ENCODE assay signal across 21 cellular contexts in genomic region chr7:101667399-101667798, GRCh38. TPM values are rescaled to one million over a fixed set of nuclear protein-coding genes. Genes with fewer than 3 reads are reported as not detected.
DNase-seq lines count a peak whose midpoint lies in the region; ATAC-seq and TF ChIP-seq lines count a peak whose summit lies in the region.
"Had no signal": no experiment of that assay in that cellular context is flagged by ENCODE, and none has a peak within 500 bp of the region (broad histone marks: within the 10 kb centered on the region; RNA-seq: fewer than 3 reads in every experiment).

No MANE protein-coding gene starts in this region.

- no peak for TF ChIP-seq CTCF in nephron progenitor cell (IDR thresholded peaks at IDR 0.05)
- TF ChIP-seq CTCF in upper lobe of left lung (IDR thresholded peaks at IDR 0.05): no peak
- no peak for TF ChIP-seq CTCF in gastrocnemius medialis (IDR thresholded peaks at IDR 0.05 in 4 of 5, conservative IDR thresholded peaks at IDR 0.05 in 1 of 5)

- no peak overlapping the region for H4K5ac ChIP-seq in mesendoderm (ENCODE audit: low read length)

- H3K18ac ChIP-seq in mesendoderm (ENCODE audit: low read length): no peak overlapping the region

- H3K36me3 ChIP-seq in mesendoderm (ENCODE audit: control insufficient read depth, insufficient read depth, low read length) (no peaks in the 10 kb centered on the region), upper lobe of left lung (no peaks in the 10 kb centered on the region), gastrocnemius medialis (no peaks in the 10 kb centered on the region)
- H3K36me3 ChIP-seq: BE2C, BLaER1 had no signal

- H3K4me1 ChIP-seq in mesendoderm (ENCODE audit: control insufficient read depth, low read depth, low read length) (peaks cover 3% of the 10 kb centered on the region), upper lobe of left lung (no peaks in the 10 kb centered on the region), gastrocnemius medialis (peaks cover 13 to 14% of the 10 kb centered on the region in 2 donors)
- H3K4me1 ChIP-seq: BE2C had no signal

- no peak overlapping the region for H2BK5ac ChIP-seq in mesendoderm (ENCODE audit: low read length)

- H3K4me3 Mint-ChIP-seq in nephron progenitor cell: no peak overlapping the region
- H3K4me3 Mint-ChIP-seq: CD14-positive monocyte; CD4-positive, alpha-beta memory T cell; CD4-positive, CD25-positive, alpha-beta regulatory T cell; CD8-positive, alpha-beta memory T cell had no signal

- H3K79me1 ChIP-seq in mesendoderm (ENCODE audit: low read length): no peaks in the 10 kb centered on the region

- no peak overlapping the region for H3K9ac ChIP-seq in mesendoderm (ENCODE audit: low read length)
- H3K9ac ChIP-seq: BLaER1 had no signal

- H3K56ac ChIP-seq in mesendoderm (ENCODE audit: low read length): no peak overlapping the region

- no peak overlapping the region for H2BK15ac ChIP-seq in mesendoderm (replicated peaks; ENCODE audit: low read depth)

- H2BK120ac ChIP-seq in mesendoderm (ENCODE audit: low read depth, low read length): no peak overlapping the region

- TF ChIP-seq EP300 in upper lobe of left lung (IDR thresholded peaks at IDR 0.05): no peak

- H4K8ac ChIP-seq in mesendoderm (ENCODE audit: low read depth, low read length): no peak overlapping the region

- in situ Hi-C loops in gastrocnemius medialis (cut with MboI; ENCODE audit: low sequenced_read_pairs in 4 of 4): no loop called here

- no peak overlapping the region for H2AK5ac ChIP-seq in mesendoderm (ENCODE audit: low read length)

- H3K9me3 Mint-ChIP-seq in nephron progenitor cell: peaks cover 26% of the 10 kb centered on the region

- H3K23ac ChIP-seq in mesendoderm (ENCODE audit: low read length): no peak overlapping the region

- intact Hi-C loops in gastrocnemius medialis (cut with DNase I; ENCODE audit: low total_unique reads): no loop called here

- H3K27me3 ChIP-seq in mesendoderm (ENCODE audit: insufficient read depth, low read length, poor library complexity): no peaks in the 10 kb centered on the region
- no peaks in the 10 kb centered on the region for H3K27me3 ChIP-seq in upper lobe of left lung
- H3K27me3 ChIP-seq in gastrocnemius medialis: no peaks in the 10 kb centered on the region
- H3K27me3 ChIP-seq: BE2C, BLaER1 had no signal

- DNase-seq in mesendoderm: peak; percentile 65
- DNase-seq in nephron progenitor cell: no peak
- no peak for DNase-seq in upper lobe of left lung
- no peak for DNase-seq in gastrocnemius medialis
- DNase-seq in NCI-H2227 treated with DMSO at 0.1 percent for 48 hours (lab: John Stamatoyannopoulos, UW): no peak
- DNase-seq: 8988T; ACHN; BE2C; C1 segment of cervical spinal cord; CD4-positive, alpha-beta memory T cell; CD4-positive, CD25-positive, alpha-beta regulatory T cell; CD8-positive, alpha-beta memory T cell; COR-L47; DMS 273 treated with DMSO at 0.1 percent for 48 hours; DMS79 treated with DMSO at 0.1 percent for 48 hours; EL; GDM1 had no signal

- H3K27ac Mint-ChIP-seq in nephron progenitor cell: peak overlapping the region; percentile 69
- H3K27ac Mint-ChIP-seq: CD14-positive monocyte; CD4-positive, alpha-beta memory T cell; CD4-positive, CD25-positive, alpha-beta regulatory T cell; CD8-positive, alpha-beta memory T cell had no signal

- no peak overlapping the region for H3K4me3 ChIP-seq in mesendoderm (ENCODE audit: low read length)
- H3K4me3 ChIP-seq in upper lobe of left lung: no peak overlapping the region
- no peak overlapping the region for H3K4me3 ChIP-seq in gastrocnemius medialis
- H3K4me3 ChIP-seq: BLaER1, GM12878 had no signal

- H3K4me1 Mint-ChIP-seq in nephron progenitor cell: peaks cover 29% of the 10 kb centered on the region
- H3K4me1 Mint-ChIP-seq: CD4-positive, alpha-beta memory T cell; CD4-positive, CD25-positive, alpha-beta regulatory T cell; CD8-positive, alpha-beta memory T cell had no signal

- no peak overlapping the region for H3K4me2 ChIP-seq in mesendoderm (ENCODE audit: low read length)

- H3K9me3 ChIP-seq in upper lobe of left lung (no peaks in the 10 kb centered on the region), gastrocnemius medialis (no peaks in the 10 kb centered on the region)
- H3K9me3 ChIP-seq: BE2C had no signal

- no peak overlapping the region for H3K4ac ChIP-seq in mesendoderm (ENCODE audit: low read depth, low read length)

- ATAC-seq in upper lobe of left lung (ENCODE audit: low FRiP score in 2 of 2): no peak
- ATAC-seq in gastrocnemius medialis: no peak
- ATAC-seq: GM12878 had no signal

- H3K79me2 ChIP-seq in mesendoderm (ENCODE audit: control insufficient read depth, insufficient read depth, low read length): no peaks in the 10 kb centered on the region

- peaks cover 11% of the 10 kb centered on the region for H3K27me3 Mint-ChIP-seq in nephron progenitor cell (ENCODE audit: low read depth, poor library complexity)
- H3K27me3 Mint-ChIP-seq: CD4-positive, CD25-positive, alpha-beta regulatory T cell had no signal

- no CpG with 5 or more reads among the region's 3 CpGs for WGBS in mesendoderm (ENCODE audit: extremely low coverage, insufficient coverage, low lambda C conversion rate)
- WGBS in upper lobe of left lung, 2 donors: 76 to 79% methylated on average over 3 of the region's 3 CpGs

- TF ChIP-seq POLR2A in upper lobe of left lung (IDR thresholded peaks at IDR 0.05) (no peak), gastrocnemius medialis (IDR thresholded peaks at IDR 0.05) (no peak)

- peaks cover 6% of the 10 kb centered on the region for H3K36me3 Mint-ChIP-seq in nephron progenitor cell (ENCODE audit: low read depth)
- H3K36me3 Mint-ChIP-seq: CD14-positive monocyte; CD4-positive, alpha-beta memory T cell; CD4-positive, CD25-positive, alpha-beta regulatory T cell; CD8-positive, alpha-beta memory T cell had no signal

- H3K27ac ChIP-seq in mesendoderm (ENCODE audit: low read depth, low read length) (no peak overlapping the region), upper lobe of left lung (no peak overlapping the region), gastrocnemius medialis (no peak overlapping the region)
- H3K27ac ChIP-seq: BLaER1 had no signal

RNA-seq across cellular contexts. Expression of gene MYL10, which starts 38.3 kb away (rescaled TPM):
- polyA plus RNA-seq in mesendoderm (2013, experiment 1 of 2): 3.1 TPM
- 2.5 TPM for polyA plus RNA-seq in mesendoderm (2013, experiment 2 of 2)
- total RNA-seq in upper lobe of left lung (not detected), gastrocnemius medialis (1 to 10 TPM in 1 of 4 donors, not detected in 3; 6.3 TPM)
- total RNA-seq: CD4-positive, alpha-beta memory T cell; CD4-positive, CD25-positive, alpha-beta regulatory T cell; CD8-positive, alpha-beta memory T cell; GM12878 had no signal
- polyA plus RNA-seq: AG04450; CD14-positive monocyte; CD4-positive, alpha-beta memory T cell; CD4-positive, CD25-positive, alpha-beta regulatory T cell; CD8-positive, alpha-beta memory T cell; GM12878 had no signal
